Comparison of ENCODE assay signal across 1 cellular context in genomic region chr10:89185658-89186057, GRCh38.
TF ChIP-seq lines count a peak whose summit lies in the region.

No MANE protein-coding gene starts in this region.

TF ChIP-seq in HepG2, 621 proteins besides CTCF, POLR2A, EP300 and RAD21:
- no peak for TF ChIP-seq ZNF20 (CRISPR knock-in tag; IDR thresholded peaks at IDR 0.05)
- no peak for TF ChIP-seq ZFX (CRISPR knock-in tag; IDR thresholded peaks at IDR 0.05; ENCODE audit: low read depth)
- TF ChIP-seq FOXJ3 (CRISPR knock-in tag; IDR thresholded peaks at IDR 0.05; ENCODE audit: borderline replicate concordance), result no peak
- TF ChIP-seq RFX5 (IDR thresholded peaks at IDR 0.05; ENCODE audit: low read depth, low read length), result no peak
- TF ChIP-seq FOXA3 (CRISPR knock-in tag; IDR thresholded peaks at IDR 0.05), result peak; percentile 60
- TF ChIP-seq KMT2B (CRISPR knock-in tag; IDR thresholded peaks at IDR 0.05), result no peak
- TF ChIP-seq JARID2 (CRISPR knock-in tag; IDR thresholded peaks at IDR 0.05; ENCODE audit: insufficient replicate concordance), result no peak
- TF ChIP-seq RERE (CRISPR knock-in tag; IDR thresholded peaks at IDR 0.05; ENCODE audit: low read depth), result peak; percentile 73; the same call in 1 of the 2 replicates
- TF ChIP-seq KLF6 (CRISPR knock-in tag; IDR thresholded peaks at IDR 0.05), result no peak
- TF ChIP-seq SIX1 (CRISPR knock-in tag; IDR thresholded peaks at IDR 0.05; ENCODE audit: borderline replicate concordance), result peak; percentile 65; the same call in 1 of the 2 replicates
- peak; percentile 62 for TF ChIP-seq HHEX (CRISPR knock-in tag; IDR thresholded peaks at IDR 0.05)
- no peak for TF ChIP-seq HMGXB3 (CRISPR knock-in tag; IDR thresholded peaks at IDR 0.05; ENCODE audit: borderline replicate concordance)
- no peak for TF ChIP-seq HNRNPL (IDR thresholded peaks at IDR 0.05; ENCODE audit: low read depth, low read length)
- TF ChIP-seq ZNF609 (CRISPR knock-in tag; IDR thresholded peaks at IDR 0.05; ENCODE audit: borderline replicate concordance), result peak; percentile 56; the same call in 1 of the 2 replicates
- no peak for TF ChIP-seq GABPA (IDR thresholded peaks at IDR 0.05; ENCODE audit: low read depth, low read length)
- TF ChIP-seq GABPA (CRISPR knock-in tag; IDR thresholded peaks at IDR 0.05; ENCODE audit: low read depth), result no peak
- no peak for TF ChIP-seq ZNF841 (CRISPR knock-in tag; IDR thresholded peaks at IDR 0.05; ENCODE audit: borderline replicate concordance)
- TF ChIP-seq FOXA1 (IDR thresholded peaks at IDR 0.05), result no peak
- TF ChIP-seq FOXA1 (CRISPR knock-in tag; IDR thresholded peaks at IDR 0.05), result peak; percentile 51; the same call in 1 of the 2 replicates
- TF ChIP-seq TBX3 (IDR thresholded peaks at IDR 0.05; ENCODE audit: borderline replicate concordance), result peak; percentile 47; the same call in 1 of the 2 replicates
- no peak for TF ChIP-seq ZNF547 (CRISPR knock-in tag; IDR thresholded peaks at IDR 0.05)
- TF ChIP-seq ZNF598 (CRISPR knock-in tag; IDR thresholded peaks at IDR 0.05; ENCODE audit: borderline replicate concordance), result no peak
